ENCODE assay signal across 21 cellular contexts in genomic region chr17:50204431-50204830, GRCh38. TPM values are rescaled to one million over a fixed set of nuclear protein-coding genes. Genes with fewer than 3 reads are reported as not detected.
DNase-seq lines count a peak whose midpoint lies in the region; TF ChIP-seq lines count a peak whose summit lies in the region.
"Had no signal": no experiment of that assay in that cellular context is flagged by ENCODE, and none has a peak within 500 bp of the region (broad histone marks: within the 10 kb centered on the region; RNA-seq: fewer than 3 reads in every experiment).

No MANE protein-coding gene starts in this region.

- no peak overlapping the region for H2BK12ac ChIP-seq in neuronal stem cell (ENCODE audit: low read length)

- H3K4me1 Mint-ChIP-seq in CD14-positive monocyte (peaks cover 22% of the 10 kb centered on the region), chondrocyte (ENCODE audit: low read depth) (peaks cover 81% of the 10 kb centered on the region)

- no peaks in the 10 kb centered on the region for H3K36me3 ChIP-seq in neuronal stem cell (replicated peaks in 1 of 2; ENCODE audit: control insufficient read depth in 2 of 2, insufficient read depth in 2 of 2, low read length in 2 of 2)
- no peaks in the 10 kb centered on the region for H3K36me3 ChIP-seq in spleen
- H3K36me3 ChIP-seq in WERI-Rb-1: no peaks in the 10 kb centered on the region
- H3K36me3 ChIP-seq: neural progenitor cell, thoracic aorta had no signal

- H3K4me3 ChIP-seq in neuronal stem cell (ENCODE audit: low read length in 2 of 2) (no peak overlapping the region), spleen (no peak overlapping the region), WERI-Rb-1 (ENCODE audit: low read depth, low read length) (no peak overlapping the region)
- H3K4me3 ChIP-seq: neural progenitor cell, thoracic aorta had no signal

- H3K4me3 Mint-ChIP-seq in CD14-positive monocyte (no peak overlapping the region), chondrocyte (ENCODE audit: unreplicated experiment) (peak overlapping the region; percentile 53)
- H3K4me3 Mint-ChIP-seq: activated CD8-positive, alpha-beta T cell treated with anti-CD3 and anti-CD28 coated beads for 36 hours; activated T-cell treated with anti-CD3 and anti-CD28 coated beads, Interleukin-2, amount 50 U/mL, for 24 hours had no signal

- H3K4me2 ChIP-seq in neuronal stem cell (ENCODE audit: insufficient read depth, low read length, poor library complexity, severe bottlenecking): no peak overlapping the region
- H3K4me2 ChIP-seq: KMS-11, neural progenitor cell had no signal

- H3K27ac Mint-ChIP-seq in CD14-positive monocyte (no peak overlapping the region), chondrocyte (ENCODE audit: unreplicated experiment) (peak overlapping the region; percentile 100)
- H3K27ac Mint-ChIP-seq: activated CD8-positive, alpha-beta T cell treated with anti-CD3 and anti-CD28 coated beads for 36 hours; activated T-cell treated with anti-CD3 and anti-CD28 coated beads, Interleukin-2, amount 50 U/mL, for 24 hours had no signal

- no peak overlapping the region for H3K4ac ChIP-seq in neuronal stem cell (ENCODE audit: low read length)

- peaks cover 5 to 39% (median 24%) of the 10 kb centered on the region in 3 experiments for H3K27me3 ChIP-seq in neuronal stem cell (ENCODE audit: control insufficient read depth in 3 of 3, insufficient read depth in 3 of 3, low read depth in 1 of 3, low read length in 3 of 3)
- H3K27me3 ChIP-seq in spleen (replicated peaks in 1 of 7): peaks cover 0 to 97% (median 32%) of the 10 kb centered on the region in 7 donors
- peaks cover 20% of the 10 kb centered on the region for H3K27me3 ChIP-seq in WERI-Rb-1 (ENCODE audit: insufficient read depth, low read depth, severe bottlenecking)

- H3K4me1 ChIP-seq in neuronal stem cell (ENCODE audit: control insufficient read depth in 2 of 2, insufficient read depth in 1 of 2, low read depth in 1 of 2, low read length in 2 of 2) (peaks cover 19 to 26% of the 10 kb centered on the region in 2 donors), spleen (peaks cover 0 to 76% (median 24%) of the 10 kb centered on the region in 6 donors)

- intact Hi-C loops in CD14-positive monocyte (cut with micrococcal nuclease) (no loop called here), spleen (cut with DNase I; ENCODE audit: low total_unique reads) (loop anchor here (5.0 kb wide), 1 partner anchor 93 kb away; no protein-coding TSS in a partner anchor)

- WGBS in neuronal stem cell (ENCODE audit: extremely low coverage in 2 of 2, insufficient read length in 2 of 2, insufficient replicate concordance in 1 of 2), 2 donors: no CpG with 5 or more reads among the region's 3 CpGs
- 72 to 80% (median 79%) methylated on average over 3 of the region's 3 CpGs for WGBS in spleen, 5 donors

- no peak for TF ChIP-seq POLR2A in spleen (IDR thresholded peaks at IDR 0.05)

- TF ChIP-seq CTCF in CD14-positive monocyte (IDR thresholded peaks at IDR 0.05) (no peak), chondrocyte (IDR thresholded peaks at IDR 0.05) (no peak), spleen (IDR thresholded peaks at IDR 0.05 in 8 of 11, conservative IDR thresholded peaks at IDR 0.05 in 3 of 11) (no peak), WERI-Rb-1 (IDR thresholded peaks at IDR 0.05; ENCODE audit: low read depth, low read length) (no peak)

- no peaks in the 10 kb centered on the region for H3K79me1 ChIP-seq in neuronal stem cell (ENCODE audit: low read depth, low read length)

- H3K36me3 Mint-ChIP-seq in CD14-positive monocyte (peaks cover 5 to 7% of the 10 kb centered on the region in 2 donors), chondrocyte (ENCODE audit: low read depth) (peaks cover 15% of the 10 kb centered on the region)
- H3K36me3 Mint-ChIP-seq: neural progenitor cell had no signal

- H2AFZ ChIP-seq in neuronal stem cell (ENCODE audit: low read length): no peak overlapping the region
- H2AFZ ChIP-seq: neural progenitor cell had no signal

- peak overlapping the region; percentile 53 for H2BK15ac ChIP-seq in neuronal stem cell (ENCODE audit: low read length)

- H2AK5ac ChIP-seq in neuronal stem cell (ENCODE audit: low read depth, low read length): peak overlapping the region; percentile 67

- no peak overlapping the region for H3K14ac ChIP-seq in neuronal stem cell (ENCODE audit: low read length)

- H3K27ac ChIP-seq in neuronal stem cell (replicated peaks; ENCODE audit: low read length): no peak overlapping the region
- peak overlapping the region in 6 of 8 donors; percentile 38 to 78 (median 61) for H3K27ac ChIP-seq in spleen
- no peak overlapping the region for H3K27ac ChIP-seq in WERI-Rb-1
- H3K27ac ChIP-seq: KMS-11, neural progenitor cell had no signal

- peaks cover 0 to 11% (median 6%) of the 10 kb centered on the region in 7 donors for H3K9me3 Mint-ChIP-seq in CD14-positive monocyte
- H3K9me3 Mint-ChIP-seq in chondrocyte (ENCODE audit: low read depth): no peaks in the 10 kb centered on the region
- H3K9me3 Mint-ChIP-seq: activated CD8-positive, alpha-beta T cell treated with anti-CD3 and anti-CD28 coated beads for 36 hours; activated T-cell treated with anti-CD3 and anti-CD28 coated beads, Interleukin-2, amount 50 U/mL, for 24 hours; neural progenitor cell had no signal

- H3K27me3 Mint-ChIP-seq in CD14-positive monocyte (ENCODE audit: low read depth in 3 of 3): peaks cover 57 to 81% (median 67%) of the 10 kb centered on the region in 3 donors
- no peaks in the 10 kb centered on the region for H3K27me3 Mint-ChIP-seq in chondrocyte (ENCODE audit: low read depth)

- peak overlapping the region; percentile 15 for H2BK5ac ChIP-seq in neuronal stem cell (ENCODE audit: low read length)

- H3K9me3 ChIP-seq in neuronal stem cell (replicated peaks in 1 of 2; ENCODE audit: control insufficient read depth in 2 of 2, insufficient read depth in 1 of 2, low read depth in 1 of 2, low read length in 2 of 2) (no peaks in the 10 kb centered on the region), spleen (no peaks in the 10 kb centered on the region), WERI-Rb-1 (ENCODE audit: severe bottlenecking) (no peaks in the 10 kb centered on the region)
- H3K9me3 ChIP-seq: thoracic aorta had no signal

- no peak overlapping the region for H3K9ac ChIP-seq in neuronal stem cell (ENCODE audit: low read depth, low read length, poor library complexity)
- H3K9ac ChIP-seq: KMS-11, neural progenitor cell had no signal

- peak overlapping the region; percentile 74 for H3K18ac ChIP-seq in neuronal stem cell (ENCODE audit: low read length)

- no peak overlapping the region for H2BK120ac ChIP-seq in neuronal stem cell (ENCODE audit: low read depth, low read length)

- H4K91ac ChIP-seq in neuronal stem cell (ENCODE audit: low read depth, low read length, poor library complexity): no peak overlapping the region

- H3K23ac ChIP-seq in neuronal stem cell (ENCODE audit: low read depth, low read length, poor library complexity): no peak overlapping the region

- no peak overlapping the region for H4K8ac ChIP-seq in neuronal stem cell (ENCODE audit: low read depth, low read length)

- DNase-seq in CD14-positive monocyte (ENCODE audit: low spot score) (peak; percentile 16), chondrocyte (ENCODE audit: low spot score) (no peak), neuronal stem cell (ENCODE audit: low spot score) (no peak), spleen (no peak), WERI-Rb-1 (no peak), NCI-H1930 (lab: John Stamatoyannopoulos, UW) (no peak), NCI-H1436 (lab: John Stamatoyannopoulos, UW) (no peak), NCI-H446 (lab: John Stamatoyannopoulos, UW) (no peak)
- DNase-seq: activated CD8-positive, alpha-beta T cell treated with anti-CD3 and anti-CD28 coated beads for 36 hours; activated naive CD4-positive, alpha-beta T cell treated with Interleukin-2 at 50 U/mL for 16 hours; activated T-cell treated with anti-CD3 and anti-CD28 coated beads, Interleukin-2, amount 50 U/mL, for 24 hours; DND-41; NCI-H2081 had no signal

RNA-seq across cellular contexts. Expression of gene COL1A1, which starts 3.0 kb away (rescaled TPM):
- not detected for polyA plus RNA-seq in CD14-positive monocyte
- total RNA-seq in chondrocyte: 34,852 to 36,120 TPM (median 35,333 TPM) in 3 replicates
- polyA plus RNA-seq in neuronal stem cell (2013, experiment 1 of 2): 17.9 TPM
- polyA plus RNA-seq in neuronal stem cell (2013, experiment 2 of 2): 18.4 TPM
- total RNA-seq in spleen: 100 to 1,000 TPM in 2 of 7 donors, 10 to 100 TPM in 4, 1 to 10 TPM in 1; 7.4 to 458 (median 65.4) TPM
- 10 to 100 TPM in 2 of 3 donors, 1 to 10 TPM in 1; 7.1 to 24.0 (median 11.3) TPM for polyA plus RNA-seq in spleen

RNA-seq across cellular contexts. Expression of gene SGCA, which starts 38.6 kb away (rescaled TPM):
- polyA plus RNA-seq in CD14-positive monocyte: under 1 TPM; 0.53 to 0.89 TPM
- total RNA-seq in chondrocyte: 0.85 to 5.5 TPM (median 1.3 TPM) in 3 replicates
- polyA plus RNA-seq in neuronal stem cell (2013, experiment 1 of 2): 0.57 TPM
- polyA plus RNA-seq in neuronal stem cell (2013, experiment 2 of 2): 0.35 TPM
- total RNA-seq in spleen: 1 to 10 TPM in 6 of 7 donors, not detected in 1; 1.2 to 4.7 (median 2.7) TPM
- polyA plus RNA-seq in spleen: 1 to 10 TPM; 3.7 to 5.9 (median 5.7) TPM
- total RNA-seq: HT-29; mononuclear cell; NCI-H460; SK-MEL-5; T-helper 2 cell treated with Interferon-gamma antibody and Interleukin-4, amounts not matched to agents 100 ng/mL and 5 ng/mL, for 36 hours had no signal

RNA-seq across cellular contexts. Expression of gene PPP1R9B, which starts 54.0 kb away (rescaled TPM):
- polyA plus RNA-seq in CD14-positive monocyte (1 to 10 TPM in 1 of 2 donors, under 1 TPM in 1; 0.61 to 1.3 TPM), spleen (100 to 1,000 TPM in 1 of 3 donors, 10 to 100 TPM in 2; 30.0 to 105 (median 40.9) TPM)
- total RNA-seq in chondrocyte (75.4 to 84.2 TPM (median 79.3 TPM) in 3 replicates), spleen (100 to 1,000 TPM in 4 of 7 donors, 10 to 100 TPM in 3; 54.1 to 136 (median 112) TPM)
- 19.8 TPM for polyA plus RNA-seq in neuronal stem cell (2013, experiment 1 of 2)
- polyA plus RNA-seq in neuronal stem cell (2013, experiment 2 of 2): 19.4 TPM

Comparison
In these comparisons a context has a peak if more than half of its experiments do, and no peak if none do; other contexts are left out.
1. H3K27ac ChIP-seq: peak in spleen (6 of 8); none in neuronal stem cell (single experiment) and WERI-Rb-1 (single experiment).
2. RNA of gene COL1A1, which starts 3.0 kb away (total RNA-seq): 34,852 to 36,120 TPM in chondrocyte; 7.4 to 458 TPM in spleen; every median in the first group is over 10 times any median in the second.